In the genomic region with DNA sequence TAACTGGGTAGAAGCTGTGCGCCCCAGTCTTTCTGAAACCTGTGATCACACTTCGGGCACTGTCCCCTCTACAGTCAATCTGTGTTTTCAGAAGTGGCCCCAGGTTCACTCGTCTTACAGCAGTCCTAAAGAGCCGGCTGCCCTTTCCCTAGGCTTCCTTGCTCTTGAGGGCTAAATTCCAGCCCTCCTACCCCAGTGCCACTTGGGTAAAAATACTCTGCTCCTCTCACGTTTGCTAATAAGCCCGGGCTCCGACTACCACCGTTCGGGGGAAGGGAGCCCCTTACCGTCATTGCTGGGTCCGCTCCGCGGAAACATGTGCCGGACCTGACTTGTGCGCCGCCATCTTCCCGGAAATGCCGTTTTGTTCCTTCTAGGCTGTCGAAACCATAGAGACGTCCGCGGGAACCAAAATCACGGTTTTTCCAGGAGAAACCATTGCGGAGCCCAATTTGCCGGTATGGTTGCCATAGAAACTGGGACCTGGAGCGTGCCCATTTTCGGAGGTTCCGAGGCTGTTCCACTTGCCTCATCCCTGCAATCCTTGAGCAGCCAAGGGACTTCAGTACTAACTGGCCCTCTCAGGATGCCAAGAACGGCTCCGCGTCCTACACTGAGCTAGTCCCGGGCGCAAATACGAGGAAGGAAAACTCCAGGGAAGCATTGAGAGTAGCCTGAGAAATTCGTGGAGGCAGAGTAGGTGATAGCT, we compare ENCODE assay signal across 1 cellular context.
TF ChIP-seq lines count a peak whose summit lies in the region.

Gene GPATCH4 (minus strand): TSS at position 358 of the 709 bp plus-strand sequence.

TF ChIP-seq in SK-N-SH, 30 proteins besides CTCF, POLR2A, EP300 and RAD21 (continued from another document):
- TF ChIP-seq, protein P1, sequence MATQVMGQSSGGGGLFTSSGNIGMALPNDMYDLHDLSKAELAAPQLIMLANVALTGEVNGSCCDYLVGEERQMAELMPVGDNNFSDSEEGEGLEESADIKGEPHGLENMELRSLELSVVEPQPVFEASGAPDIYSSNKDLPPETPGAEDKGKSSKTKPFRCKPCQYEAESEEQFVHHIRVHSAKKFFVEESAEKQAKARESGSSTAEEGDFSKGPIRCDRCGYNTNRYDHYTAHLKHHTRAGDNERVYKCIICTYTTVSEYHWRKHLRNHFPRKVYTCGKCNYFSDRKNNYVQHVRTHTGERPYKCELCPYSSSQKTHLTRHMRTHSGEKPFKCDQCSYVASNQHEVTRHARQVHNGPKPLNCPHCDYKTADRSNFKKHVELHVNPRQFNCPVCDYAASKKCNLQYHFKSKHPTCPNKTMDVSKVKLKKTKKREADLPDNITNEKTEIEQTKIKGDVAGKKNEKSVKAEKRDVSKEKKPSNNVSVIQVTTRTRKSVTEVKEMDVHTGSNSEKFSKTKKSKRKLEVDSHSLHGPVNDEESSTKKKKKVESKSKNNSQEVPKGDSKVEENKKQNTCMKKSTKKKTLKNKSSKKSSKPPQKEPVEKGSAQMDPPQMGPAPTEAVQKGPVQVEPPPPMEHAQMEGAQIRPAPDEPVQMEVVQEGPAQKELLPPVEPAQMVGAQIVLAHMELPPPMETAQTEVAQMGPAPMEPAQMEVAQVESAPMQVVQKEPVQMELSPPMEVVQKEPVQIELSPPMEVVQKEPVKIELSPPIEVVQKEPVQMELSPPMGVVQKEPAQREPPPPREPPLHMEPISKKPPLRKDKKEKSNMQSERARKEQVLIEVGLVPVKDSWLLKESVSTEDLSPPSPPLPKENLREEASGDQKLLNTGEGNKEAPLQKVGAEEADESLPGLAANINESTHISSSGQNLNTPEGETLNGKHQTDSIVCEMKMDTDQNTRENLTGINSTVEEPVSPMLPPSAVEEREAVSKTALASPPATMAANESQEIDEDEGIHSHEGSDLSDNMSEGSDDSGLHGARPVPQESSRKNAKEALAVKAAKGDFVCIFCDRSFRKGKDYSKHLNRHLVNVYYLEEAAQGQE (IDR thresholded peaks at IDR 0.05; ENCODE audit: low read depth, low read length): peak; percentile 17; the same call in 1 of the 2 replicates
- TF ChIP-seq FOSL2 (IDR thresholded peaks at IDR 0.05; ENCODE audit: borderline replicate concordance, low read depth) (no peak), RCOR1 (IDR thresholded peaks at IDR 0.05; ENCODE audit: low read length) (peak; percentile 41; the same call in 1 of the 2 replicates), NRF1 (IDR thresholded peaks at IDR 0.05; ENCODE audit: low read depth, low read length) (no peak), YY1 (IDR thresholded peaks at IDR 0.05; ENCODE audit: low read depth) (peak; percentile 97), NFIC (IDR thresholded peaks at IDR 0.05; ENCODE audit: borderline replicate concordance) (no peak), RFX5 (IDR thresholded peaks at IDR 0.05; ENCODE audit: low read length) (peak; percentile 34; the same call in 1 of the 2 replicates), SMC3 (IDR thresholded peaks at IDR 0.05; ENCODE audit: low read depth, low read length) (no peak), ELF1 (IDR thresholded peaks at IDR 0.05) (peak; percentile 93), MEF2A (IDR thresholded peaks at IDR 0.05; ENCODE audit: borderline replicate concordance, low read depth) (no peak), JUND (IDR thresholded peaks at IDR 0.05) (no peak), TEAD4 (IDR thresholded peaks at IDR 0.05; ENCODE audit: borderline replicate concordance, insufficient read depth) (no peak), TCF12 (IDR thresholded peaks at IDR 0.05) (peak; percentile 24; the same call in 1 of the 2 replicates), TAF1 (IDR thresholded peaks at IDR 0.05; ENCODE audit: borderline replicate concordance, low read depth, low read length) (peak; percentile 94), SIN3A (IDR thresholded peaks at IDR 0.05; ENCODE audit: borderline replicate concordance, low read depth, low read length) (peak; percentile 99)
- TF ChIP-seq, protein P2, sequence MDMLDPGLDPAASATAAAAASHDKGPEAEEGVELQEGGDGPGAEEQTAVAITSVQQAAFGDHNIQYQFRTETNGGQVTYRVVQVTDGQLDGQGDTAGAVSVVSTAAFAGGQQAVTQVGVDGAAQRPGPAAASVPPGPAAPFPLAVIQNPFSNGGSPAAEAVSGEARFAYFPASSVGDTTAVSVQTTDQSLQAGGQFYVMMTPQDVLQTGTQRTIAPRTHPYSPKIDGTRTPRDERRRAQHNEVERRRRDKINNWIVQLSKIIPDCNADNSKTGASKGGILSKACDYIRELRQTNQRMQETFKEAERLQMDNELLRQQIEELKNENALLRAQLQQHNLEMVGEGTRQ (IDR thresholded peaks at IDR 0.05; ENCODE audit: borderline replicate concordance, low read depth, low read length): no peak
TF ChIP-seq in SK-N-SH: peak in this region for 15.
